1 cellular context compared by ENCODE assay signal in genomic region chr6:144341831-144342527, GRCh38.
TF ChIP-seq lines count a peak whose summit lies in the region.

No MANE protein-coding gene starts in this region.

TF ChIP-seq in HepG2, 621 proteins besides CTCF, POLR2A, EP300 and RAD21 (continued from another document and continues in another):
- no peak for TF ChIP-seq DZIP1 (CRISPR knock-in tag; IDR thresholded peaks at IDR 0.05)
- peak; percentile 60; the same call in 1 of the 2 replicates for TF ChIP-seq MED1 (CRISPR knock-in tag; IDR thresholded peaks at IDR 0.05)
- no peak for TF ChIP-seq ZNF547 (CRISPR knock-in tag; IDR thresholded peaks at IDR 0.05)
- TF ChIP-seq HNF1A (IDR thresholded peaks at IDR 0.05; ENCODE audit: low read depth): peak; percentile 53; the same call in 1 of the 2 replicates
- no peak; the same call in 1 of the 2 replicates for TF ChIP-seq HNF1A (CRISPR knock-in tag; IDR thresholded peaks at IDR 0.05; ENCODE audit: borderline replicate concordance)
- TF ChIP-seq ZNF121 (CRISPR knock-in tag; IDR thresholded peaks at IDR 0.05): no peak
- no peak for TF ChIP-seq HOXA9 (CRISPR knock-in tag; IDR thresholded peaks at IDR 0.05; ENCODE audit: borderline replicate concordance)
- TF ChIP-seq ZNF292 (CRISPR knock-in tag; IDR thresholded peaks at IDR 0.05; ENCODE audit: borderline replicate concordance, low read depth): 0 out of 2 replicates have a peak, but pooled peaks have one; percentile 31
- peak; percentile 37; the same call in 1 of the 2 replicates for TF ChIP-seq PAXIP1 (CRISPR knock-in tag; conservative IDR thresholded peaks at IDR 0.05)
- peak; percentile 48; the same call in 1 of the 2 replicates for TF ChIP-seq ZBTB20 (CRISPR knock-in tag; IDR thresholded peaks at IDR 0.05; ENCODE audit: borderline replicate concordance, low read depth)
- TF ChIP-seq NR2F6 (IDR thresholded peaks at IDR 0.05): peak; percentile 61
- no peak for TF ChIP-seq NR2F6 (CRISPR knock-in tag; IDR thresholded peaks at IDR 0.05)
- peak; percentile 96 for TF ChIP-seq ZNF646 (CRISPR knock-in tag; IDR thresholded peaks at IDR 0.05)
- no peak for TF ChIP-seq MIER3 (CRISPR knock-in tag; IDR thresholded peaks at IDR 0.05; ENCODE audit: borderline replicate concordance)
- peak; percentile 37 for TF ChIP-seq ARID5B (CRISPR knock-in tag; IDR thresholded peaks at IDR 0.05)
- TF ChIP-seq ELF1 (CRISPR knock-in tag; IDR thresholded peaks at IDR 0.05): no peak
- peak; percentile 46 for TF ChIP-seq TCF7 (IDR thresholded peaks at IDR 0.05; ENCODE audit: low read depth)
- no peak for TF ChIP-seq ZBTB8A (CRISPR knock-in tag; IDR thresholded peaks at IDR 0.05; ENCODE audit: borderline replicate concordance, low read depth)
- TF ChIP-seq ZNF816 (CRISPR knock-in tag; IDR thresholded peaks at IDR 0.05; ENCODE audit: borderline replicate concordance): no peak
- no peak for TF ChIP-seq HCFC1 (IDR thresholded peaks at IDR 0.05; ENCODE audit: low read depth, low read length)
- TF ChIP-seq FOSL2 (CRISPR knock-in tag; IDR thresholded peaks at IDR 0.05): peak; percentile 45; the same call in 1 of the 2 replicates
- TF ChIP-seq SMARCC2 (IDR thresholded peaks at IDR 0.05): no peak
- TF ChIP-seq ELF3 (CRISPR knock-in tag; IDR thresholded peaks at IDR 0.05): no peak
- TF ChIP-seq ZNF33B (CRISPR knock-in tag; IDR thresholded peaks at IDR 0.05): no peak
- no peak for TF ChIP-seq ZIK1 (CRISPR knock-in tag; IDR thresholded peaks at IDR 0.05; ENCODE audit: borderline replicate concordance, low read depth)
- TF ChIP-seq ZMAT5 (CRISPR knock-in tag; IDR thresholded peaks at IDR 0.05; ENCODE audit: borderline replicate concordance, low read depth): no peak
- no peak for TF ChIP-seq ERF (CRISPR knock-in tag; IDR thresholded peaks at IDR 0.05)
- no peak for TF ChIP-seq SOX13 (IDR thresholded peaks at IDR 0.05)
- 0 out of 4 replicates have a peak, but pooled peaks of 1 of the 2 experiments have one; percentile 8 for TF ChIP-seq SOX13 (CRISPR knock-in tag; conservative IDR thresholded peaks at IDR 0.05 in 1 of 2, IDR thresholded peaks at IDR 0.05 in 1 of 2)
- no peak for TF ChIP-seq SNRNP70 (IDR thresholded peaks at IDR 0.05; ENCODE audit: low read depth, low read length)
- TF ChIP-seq FOXK2 (IDR thresholded peaks at IDR 0.05): no peak
- peak; percentile 49 for TF ChIP-seq RBM22 (optimal IDR thresholded peaks at IDR 0.05; ENCODE audit: low read length)
- no peak for TF ChIP-seq ZNF282 (IDR thresholded peaks at IDR 0.05; ENCODE audit: partially characterized antibody)
- peak; percentile 31; the same call in 1 of the 2 replicates for TF ChIP-seq SALL1 (CRISPR knock-in tag; IDR thresholded peaks at IDR 0.05)
- TF ChIP-seq RFX1 (IDR thresholded peaks at IDR 0.05): no peak
- peak; percentile 31; the same call in 1 of the 2 replicates for TF ChIP-seq TARDBP (CRISPR knock-in tag; IDR thresholded peaks at IDR 0.05)
- TF ChIP-seq MEIS1 (CRISPR knock-in tag; IDR thresholded peaks at IDR 0.05; ENCODE audit: borderline replicate concordance): 0 out of 2 replicates have a peak, but pooled peaks have one; percentile 30
